In the genomic region with DNA sequence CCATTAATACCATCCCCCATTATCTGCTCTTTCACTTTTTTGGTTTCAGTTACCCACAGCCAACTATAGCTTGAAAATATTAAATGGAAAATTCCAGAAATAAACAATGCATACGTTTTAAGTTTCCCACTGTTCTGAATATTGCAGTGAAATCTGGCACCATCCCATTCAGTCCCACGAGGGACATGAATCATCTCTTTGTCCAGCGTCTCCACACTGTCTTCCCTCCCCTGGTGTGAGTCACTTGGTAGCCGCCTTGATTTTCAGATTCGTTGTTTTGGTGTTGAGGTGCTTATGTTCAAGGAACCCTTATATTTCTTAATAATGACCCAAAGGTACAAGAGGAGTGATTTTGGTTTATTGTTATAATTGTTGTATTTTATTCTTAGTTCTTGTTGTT, we compare ENCODE assay signal across 10 cellular contexts.
DNase-seq lines count a peak whose midpoint lies in the region; ATAC-seq and TF ChIP-seq lines count a peak whose summit lies in the region.
"Had no signal": no experiment of that assay in that cellular context is flagged by ENCODE, and none has a peak within 500 bp of the region (broad histone marks: within the 10 kb centered on the region; RNA-seq: fewer than 3 reads in every experiment).

No MANE protein-coding gene starts in this region.

- H3K79me2 ChIP-seq in hepatocyte, result no peaks in the 10 kb centered on the region

- H4K20me1 ChIP-seq in hepatocyte (ENCODE audit: insufficient read depth, poor library complexity, severe bottlenecking), result no peaks in the 10 kb centered on the region

- 58% methylated on average over 5 of the region's 5 CpGs for WGBS in hepatocyte (ENCODE audit: low lambda C conversion rate, missing lambda C conversion rate)

- DNase-seq in DMS 273 (lab: John Stamatoyannopoulos, UW; ENCODE audit: unreplicated experiment) (peak; percentile 1), DMS 273 treated with DMSO at 0.1 percent for 48 hours (lab: John Stamatoyannopoulos, UW) (no peak), astrocyte of the cerebellum (ENCODE audit: low read depth) (peak; percentile 75), hepatocyte (ENCODE audit: low spot score) (peak; percentile 19), WERI-Rb-1 (no peak)
- no peak for DNase-seq in stimulated activated naive CD4-positive, alpha-beta T cell (lab: John Stamatoyannopoulos, UW)
- DNase-seq: T-helper 17 cell had no signal

- no peaks in the 10 kb centered on the region for H3K9me2 ChIP-seq in hepatocyte (replicated peaks; ENCODE audit: insufficient read depth)

- H3K27ac ChIP-seq in hepatocyte, result no peak overlapping the region
- H3K27ac ChIP-seq in subcutaneous abdominal adipose tissue (ENCODE audit: low read depth, low read length), result no peak overlapping the region
- no peak overlapping the region for H3K27ac ChIP-seq in WERI-Rb-1
- H3K27ac ChIP-seq: 22Rv1 had no signal

- H3K9ac ChIP-seq in subcutaneous abdominal adipose tissue (ENCODE audit: low read length in 5 of 5), result no peak overlapping the region

- no peaks in the 10 kb centered on the region for H3K27me3 ChIP-seq in hepatocyte
- no peaks in the 10 kb centered on the region for H3K27me3 ChIP-seq in subcutaneous abdominal adipose tissue (ENCODE audit: control insufficient read depth in 5 of 5, insufficient read depth in 4 of 5, low read length in 5 of 5)
- H3K27me3 ChIP-seq in WERI-Rb-1 (ENCODE audit: insufficient read depth, low read depth, severe bottlenecking), result no peaks in the 10 kb centered on the region

- H3K9me3 ChIP-seq in hepatocyte (ENCODE audit: low read depth) (no peaks in the 10 kb centered on the region), subcutaneous abdominal adipose tissue (ENCODE audit: control insufficient read depth in 5 of 5, low read length in 5 of 5) (no peaks in the 10 kb centered on the region), WERI-Rb-1 (ENCODE audit: severe bottlenecking) (no peaks in the 10 kb centered on the region)

- H2AFZ ChIP-seq in hepatocyte, result no peak overlapping the region

- TF ChIP-seq CTCF in astrocyte of the cerebellum (IDR thresholded peaks at IDR 0.05; ENCODE audit: low read depth, low read length, missing control alignments), result no peak
- TF ChIP-seq CTCF in hepatocyte (IDR thresholded peaks at IDR 0.05; ENCODE audit: poor library complexity), result no peak
- TF ChIP-seq CTCF in WERI-Rb-1 (IDR thresholded peaks at IDR 0.05; ENCODE audit: low read depth, low read length), result no peak

- no peak for ATAC-seq in HG03342 (IDR thresholded peaks at IDR 0.05; ENCODE audit: unreplicated experiment)
- ATAC-seq: T-helper 17 cell had no signal

- in situ Hi-C loops in astrocyte of the cerebellum (cut with HindIII; ENCODE audit: low sequenced_read_pairs), result no loop called here

- H3K4me1 ChIP-seq in hepatocyte (ENCODE audit: insufficient read depth), result peaks cover 7% of the 10 kb centered on the region
- H3K4me1 ChIP-seq in subcutaneous abdominal adipose tissue (ENCODE audit: control insufficient read depth in 5 of 5, insufficient read depth in 5 of 5, low read length in 5 of 5), result peaks cover 0 to 18% (median 0%) of the 10 kb centered on the region in 5 donors

- no peak overlapping the region for H3K4me3 ChIP-seq in astrocyte of the cerebellum (ENCODE audit: low read depth, low read length)
- no peak overlapping the region for H3K4me3 ChIP-seq in hepatocyte
- H3K4me3 ChIP-seq in subcutaneous abdominal adipose tissue (ENCODE audit: low read depth in 1 of 5, low read length in 5 of 5), result peak overlapping the region in 4 of 5 donors; percentile 31 to 49 (median 34)
- no peak overlapping the region for H3K4me3 ChIP-seq in WERI-Rb-1 (ENCODE audit: low read depth, low read length)

- H3K36me3 ChIP-seq in hepatocyte (replicated peaks; ENCODE audit: insufficient read depth, low read depth) (no peaks in the 10 kb centered on the region), subcutaneous abdominal adipose tissue (ENCODE audit: control insufficient read depth in 5 of 5, insufficient read depth in 5 of 5, low read length in 5 of 5) (no peaks in the 10 kb centered on the region), WERI-Rb-1 (no peaks in the 10 kb centered on the region)

- H3K4me2 ChIP-seq in hepatocyte, result no peak overlapping the region

Comparison
In these comparisons a context has a peak if more than half of its experiments do, and no peak if none do; other contexts are left out.
1. DNase-seq: peak in DMS 273 (single experiment), astrocyte of the cerebellum (single experiment) and hepatocyte (single experiment); none in DMS 273 treated with DMSO at 0.1 percent for 48 hours (single experiment), stimulated activated naive CD4-positive, alpha-beta T cell (0 of 6) and WERI-Rb-1 (single experiment).
2. H3K4me3 ChIP-seq: peak in subcutaneous abdominal adipose tissue (4 of 5); none in astrocyte of the cerebellum (single experiment), hepatocyte (single experiment) and WERI-Rb-1 (single experiment).